In genomic region chr6:127460465-127460864, GRCh38 we compare ENCODE assay signal across 16 cellular contexts. TPM values are rescaled to one million over a fixed set of nuclear protein-coding genes. Genes with fewer than 3 reads are reported as not detected.
DNase-seq lines count a peak whose midpoint lies in the region; ATAC-seq and TF ChIP-seq lines count a peak whose summit lies in the region.
"Had no signal": no experiment of that assay in that cellular context is flagged by ENCODE, and none has a peak within 500 bp of the region (broad histone marks: within the 10 kb centered on the region; RNA-seq: fewer than 3 reads in every experiment).

No MANE protein-coding gene starts in this region.

- intact Hi-C loops in ovary (cut with DNase I) = no loop called here

- no peaks in the 10 kb centered on the region for H3K4me1 ChIP-seq in ovary (ENCODE audit: insufficient read depth)
- H3K4me1 ChIP-seq: BLaER1 had no signal

- peaks cover 9% of the 10 kb centered on the region for H3K4me1 Mint-ChIP-seq in stimulated activated naive CD8-positive, alpha-beta T cell treated with anti-CD3 and anti-CD28 coated beads, Interleukin-15, amount 100 ng/mL, for 72 hours
- peaks cover 43% of the 10 kb centered on the region for H3K4me1 Mint-ChIP-seq in T-helper 2 cell treated with Interferon-gamma antibody and Interleukin-4, amounts not matched to agents 5 μg/mL and 100 μg/mL, for 36 hours (ENCODE audit: low read depth)
- peaks cover 67% of the 10 kb centered on the region for H3K4me1 Mint-ChIP-seq in nephron

- TF ChIP-seq CTCF in nephron (IDR thresholded peaks at IDR 0.05; ENCODE audit: unreplicated experiment in 3 of 3) (no peak), ovary (IDR thresholded peaks at IDR 0.05) (no peak), omental fat pad (IDR thresholded peaks at IDR 0.05) (no peak)

- no peak overlapping the region for H3K4me3 Mint-ChIP-seq in stimulated activated naive CD8-positive, alpha-beta T cell treated with anti-CD3 and anti-CD28 coated beads, Interleukin-15, amount 100 ng/mL, for 72 hours
- H3K4me3 Mint-ChIP-seq in T-helper 2 cell treated with Interferon-gamma antibody and Interleukin-4, amounts not matched to agents 5 μg/mL and 100 μg/mL, for 36 hours = peak overlapping the region; percentile 48
- H3K4me3 Mint-ChIP-seq in nephron = no peak overlapping the region
- H3K4me3 Mint-ChIP-seq: CD4-positive, alpha-beta memory T cell had no signal

- ATAC-seq in stimulated activated naive CD8-positive, alpha-beta T cell treated with anti-CD3 and anti-CD28 coated beads, Interleukin-15, amount 100 ng/mL, for 72 hours = no peak
- ATAC-seq in stimulated activated naive CD8-positive, alpha-beta T cell treated with anti-CD3 and anti-CD28 coated beads, Interleukin-15, Interleukin-2, amounts not matched to agents 100 U/mL and 50 U/mL, for 24 hours = no peak
- no peak for ATAC-seq in omental fat pad (ENCODE audit: low FRiP score)

- H3K36me3 ChIP-seq in ovary = no peaks in the 10 kb centered on the region
- H3K36me3 ChIP-seq: BLaER1 had no signal

- H3K27ac Mint-ChIP-seq in stimulated activated naive CD8-positive, alpha-beta T cell treated with anti-CD3 and anti-CD28 coated beads, Interleukin-15, amount 100 ng/mL, for 72 hours = peak overlapping the region; percentile 66 to 83
- H3K27ac Mint-ChIP-seq in T-helper 2 cell treated with Interferon-gamma antibody and Interleukin-4, amounts not matched to agents 5 μg/mL and 100 μg/mL, for 36 hours = peak overlapping the region; percentile 69
- peak overlapping the region in 2 of 3 experiments; percentile 94 to 97 for H3K27ac Mint-ChIP-seq in nephron
- H3K27ac Mint-ChIP-seq: CD4-positive, alpha-beta memory T cell had no signal

- no peak for DNase-seq in stimulated activated naive CD8-positive, alpha-beta T cell treated with anti-CD3 and anti-CD28 coated beads, Interleukin-15, amount 100 ng/mL, for 72 hours
- no peak for DNase-seq in stimulated activated naive CD8-positive, alpha-beta T cell treated with anti-CD3 and anti-CD28 coated beads, Interleukin-15, Interleukin-2, amounts not matched to agents 100 U/mL and 50 U/mL, for 24 hours
- DNase-seq in T-helper 2 cell treated with Interferon-gamma antibody and Interleukin-4, amounts not matched to agents 5 μg/mL and 100 μg/mL, for 36 hours (ENCODE audit: low spot score) = peak; percentile 17
- DNase-seq in ovary (no peak), omental fat pad (ENCODE audit: low spot score) (no peak), NCI-H128 (lab: John Stamatoyannopoulos, UW; ENCODE audit: unreplicated experiment) (no peak)
- no peak for DNase-seq in activated CD4-positive, alpha-beta T cell treated with anti-CD3 and anti-CD28 coated beads, Interleukin-2, amount 50 U/mL, for 48 hours
- DNase-seq: CD4-positive, alpha-beta memory T cell; GOT3; NCI-H1436; NCI-H2029; NCI-H345; NCI-H524 treated with DMSO at 0.1 percent for 48 hours; PC-9 had no signal

- H3K36me3 Mint-ChIP-seq in T-helper 2 cell treated with Interferon-gamma antibody and Interleukin-4, amounts not matched to agents 5 μg/mL and 100 μg/mL, for 36 hours (ENCODE audit: low read depth) = peaks cover 5% of the 10 kb centered on the region
- H3K36me3 Mint-ChIP-seq in nephron (ENCODE audit: low read depth) = no peaks in the 10 kb centered on the region

- no peak overlapping the region for H3K4me3 ChIP-seq in ovary
- H3K4me3 ChIP-seq: BLaER1, PC-9 had no signal

- no peak for TF ChIP-seq POLR2A in ovary (IDR thresholded peaks at IDR 0.05)

- no peaks in the 10 kb centered on the region for H3K9me3 Mint-ChIP-seq in stimulated activated naive CD8-positive, alpha-beta T cell treated with anti-CD3 and anti-CD28 coated beads, Interleukin-15, amount 100 ng/mL, for 72 hours
- H3K9me3 Mint-ChIP-seq in T-helper 2 cell treated with Interferon-gamma antibody and Interleukin-4, amounts not matched to agents 5 μg/mL and 100 μg/mL, for 36 hours = no peaks in the 10 kb centered on the region
- H3K9me3 Mint-ChIP-seq in nephron = no peaks in the 10 kb centered on the region
- H3K9me3 Mint-ChIP-seq: CD4-positive, alpha-beta memory T cell had no signal

- no peaks in the 10 kb centered on the region for H3K27me3 ChIP-seq in ovary
- H3K27me3 ChIP-seq: BLaER1 had no signal

- WGBS in ovary, 3 donors = 81 to 87% (median 85%) methylated on average over 1 of the region's 1 CpG

- TF ChIP-seq EP300 in ovary (IDR thresholded peaks at IDR 0.05) = no peak

- peaks cover 8% of the 10 kb centered on the region for H3K27me3 Mint-ChIP-seq in stimulated activated naive CD8-positive, alpha-beta T cell treated with anti-CD3 and anti-CD28 coated beads, Interleukin-15, amount 100 ng/mL, for 72 hours
- H3K27me3 Mint-ChIP-seq in T-helper 2 cell treated with Interferon-gamma antibody and Interleukin-4, amounts not matched to agents 5 μg/mL and 100 μg/mL, for 36 hours (ENCODE audit: low read depth) = peaks cover 2% of the 10 kb centered on the region
- no peaks in the 10 kb centered on the region for H3K27me3 Mint-ChIP-seq in nephron (ENCODE audit: low read depth)
- H3K27me3 Mint-ChIP-seq: CD4-positive, alpha-beta memory T cell had no signal

- H3K9me3 ChIP-seq in ovary = no peaks in the 10 kb centered on the region
- H3K9me3 ChIP-seq: BLaER1 had no signal

- no peak overlapping the region for H3K27ac ChIP-seq in ovary
- H3K27ac ChIP-seq: BLaER1, PC-9 had no signal

RNA-seq across cellular contexts. Expression of gene KIAA0408, which starts 1.3 kb away (rescaled TPM):
- total RNA-seq in ovary = 1 to 10 TPM; 1.8 to 5.0 (median 4.0) TPM
- 1 to 10 TPM; 2.1 to 7.4 TPM for polyA plus RNA-seq in ovary
- 10 to 100 TPM in 2 of 4 donors, 1 to 10 TPM in 2; 4.7 to 15.3 (median 9.0) TPM for total RNA-seq in omental fat pad
- total RNA-seq: PC-9 had no signal
